In genomic region chr18:69002233-69002632, GRCh38 we compare ENCODE assay signal across 10 cellular contexts.
DNase-seq lines count a peak whose midpoint lies in the region; ATAC-seq and TF ChIP-seq lines count a peak whose summit lies in the region.
"Had no signal": no experiment of that assay in that cellular context is flagged by ENCODE, and none has a peak within 500 bp of the region (broad histone marks: within the 10 kb centered on the region; RNA-seq: fewer than 3 reads in every experiment).

No MANE protein-coding gene starts in this region.

- H3K4me3 ChIP-seq in left ventricle myocardium inferior (no peak overlapping the region), right cardiac atrium (ENCODE audit: low read length) (no peak overlapping the region), choroid plexus epithelial cell (ENCODE audit: low read depth, low read length) (no peak overlapping the region)

- H3K27ac ChIP-seq in left ventricle myocardium inferior (replicated peaks): no peak overlapping the region
- no peak overlapping the region for H3K27ac ChIP-seq in right cardiac atrium (ENCODE audit: low read length)

- no peak overlapping the region for H3K4me3 Mint-ChIP-seq in type B pancreatic cell
- H3K4me3 Mint-ChIP-seq: activated naive CD8-positive, alpha-beta T cell had no signal

- H3K9me3 ChIP-seq in left ventricle myocardium inferior (replicated peaks) (no peaks in the 10 kb centered on the region), right cardiac atrium (ENCODE audit: control insufficient read depth, low read length) (no peaks in the 10 kb centered on the region)

- H3K4me1 Mint-ChIP-seq in type B pancreatic cell (ENCODE audit: unreplicated experiment): no peaks in the 10 kb centered on the region

- no peaks in the 10 kb centered on the region for H3K9me3 Mint-ChIP-seq in type B pancreatic cell

- WGBS in right cardiac atrium: 92% methylated on average over 6 of the region's 6 CpGs

- H3K4me1 ChIP-seq in left ventricle myocardium inferior: no peaks in the 10 kb centered on the region
- H3K4me1 ChIP-seq in right cardiac atrium (ENCODE audit: control insufficient read depth, insufficient read depth, low read length): no peaks in the 10 kb centered on the region

- no peak for ATAC-seq in right cardiac atrium
- no peak for ATAC-seq in HG03097 (IDR thresholded peaks at IDR 0.05; ENCODE audit: low FRiP score, unreplicated experiment)

- intact Hi-C loops in left ventricle myocardium inferior (cut with micrococcal nuclease) (no loop called here), right cardiac atrium (cut with DNase I) (no loop called here)

- H3K27me3 Mint-ChIP-seq in type B pancreatic cell: no peaks in the 10 kb centered on the region
- H3K27me3 Mint-ChIP-seq: activated naive CD8-positive, alpha-beta T cell had no signal

- TF ChIP-seq CTCF in left ventricle myocardium inferior (IDR thresholded peaks at IDR 0.05; ENCODE audit: borderline replicate concordance) (peak; percentile 28), LNCAP (IDR thresholded peaks at IDR 0.05) (peak; percentile 48), choroid plexus epithelial cell (conservative IDR thresholded peaks at IDR 0.05; ENCODE audit: low read depth, low read length) (peak; percentile 28), type B pancreatic cell (conservative IDR thresholded peaks at IDR 0.05) (peak; percentile 63)

- no peaks in the 10 kb centered on the region for H3K36me3 ChIP-seq in left ventricle myocardium inferior

- no peaks in the 10 kb centered on the region for H3K36me3 Mint-ChIP-seq in type B pancreatic cell
- H3K36me3 Mint-ChIP-seq: activated naive CD8-positive, alpha-beta T cell had no signal

- DNase-seq in left ventricle myocardium inferior (no peak), right cardiac atrium (no peak), choroid plexus epithelial cell (ENCODE audit: low read depth) (no peak), type B pancreatic cell (ENCODE audit: extremely low spot score, unreplicated experiment) (no peak), SHP77 (lab: John Stamatoyannopoulos, UW) (no peak)
- DNase-seq in activated CD8-positive, alpha-beta memory T cell treated with anti-CD3 and anti-CD28 coated beads, Interleukin-2, amount 50 U/mL, for 4 hours: no peak
- DNase-seq: NCI-H146 had no signal

- H3K27me3 ChIP-seq in left ventricle myocardium inferior (ENCODE audit: low read depth): no peaks in the 10 kb centered on the region
- H3K27me3 ChIP-seq in right cardiac atrium (ENCODE audit: control insufficient read depth, insufficient read depth): no peaks in the 10 kb centered on the region

- no peak overlapping the region for H3K27ac Mint-ChIP-seq in type B pancreatic cell
- H3K27ac Mint-ChIP-seq: activated naive CD8-positive, alpha-beta T cell had no signal
